15 cellular contexts compared by ENCODE assay signal in the genomic region with DNA sequence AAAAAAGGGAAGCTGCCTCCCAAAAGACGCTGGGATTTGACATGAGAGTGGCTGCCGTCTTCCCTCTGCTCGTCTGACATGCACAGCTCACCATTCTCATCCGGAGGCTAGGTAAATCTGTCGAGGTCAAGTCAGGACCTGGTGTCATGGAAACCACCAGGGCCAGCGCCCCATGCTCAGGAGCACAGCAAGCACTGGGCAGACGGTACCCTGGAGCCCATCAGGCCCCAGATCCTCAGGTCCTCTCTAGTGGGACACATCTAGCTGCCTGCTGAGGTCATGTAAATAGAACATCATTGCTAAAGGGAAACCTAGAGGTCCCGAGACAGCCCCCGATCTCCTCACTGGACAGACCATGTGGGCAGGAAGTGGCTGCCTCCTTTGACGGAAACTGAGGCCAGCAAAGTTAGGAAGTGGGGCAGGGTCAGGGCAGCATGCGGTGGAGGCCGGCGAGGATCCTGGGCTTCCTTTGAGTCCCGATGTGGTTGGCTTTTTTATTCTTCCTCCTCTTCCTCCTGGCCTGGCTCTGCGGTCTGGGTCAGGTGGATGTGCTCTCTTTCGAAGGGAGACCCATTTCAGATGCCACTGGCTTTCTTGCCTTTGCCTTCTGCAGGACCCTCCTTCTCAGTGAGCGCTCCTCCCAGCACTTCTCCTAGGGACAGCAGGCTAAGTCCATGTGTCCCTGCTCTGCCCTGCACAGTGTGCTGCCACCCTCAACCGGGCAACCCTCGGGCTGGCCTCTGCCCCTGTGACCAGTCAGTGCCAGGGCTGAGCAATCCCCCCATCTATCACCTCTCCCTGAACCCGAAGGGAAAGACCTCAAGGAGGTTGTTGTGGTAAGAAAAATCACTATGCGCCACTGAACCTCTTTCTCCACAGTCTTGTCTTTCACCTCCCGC. TPM values are rescaled to one million over a fixed set of nuclear protein-coding genes. Genes with fewer than 3 reads are reported as not detected.
"Had no signal": no experiment of that assay in that cellular context is flagged by ENCODE, and none has a peak within 500 bp of the region (broad histone marks: within the 10 kb centered on the region; RNA-seq: fewer than 3 reads in every experiment).

No MANE protein-coding gene starts in this region.

- DNase-seq: activated CD4-positive, alpha-beta memory T cell treated with anti-CD3 and anti-CD28 coated beads, Interleukin-2, amount 10 ng/mL, durations not matched to agents 7 days and 5 days; activated CD8-positive, alpha-beta memory T cell treated with anti-CD3 and anti-CD28 coated beads, Interleukin-2, amount 50 U/mL, for 48 hours; activated naive CD4-positive, alpha-beta T cell treated with anti-CD3 and anti-CD28 coated beads for 36 hours; cerebellar nuclear complex; dermis blood vessel endothelial cell; endodermal cell; erythroblast; mesenchymal stem cell; ovary; stimulated activated CD4-positive, alpha-beta T cell treated with anti-CD3 and anti-CD28 coated beads, Interleukin-15, amount 100 ng/mL, for 24 hours; T-helper 9 cell had no signal

- H3K4me3 Mint-ChIP-seq: activated CD4-positive, alpha-beta memory T cell treated with anti-CD3 and anti-CD28 coated beads, Interleukin-2, amount 10 ng/mL, durations not matched to agents 7 days and 5 days; activated naive CD4-positive, alpha-beta T cell treated with anti-CD3 and anti-CD28 coated beads for 36 hours; activated T-helper 1 cell treated with anti-CD3 and anti-CD28 coated beads, Interleukin-12 subunit alpha, Interleukin-12 subunit beta, Interleukin-2, Interleukin-4 antibody, amounts not matched to agents 30 ng/mL and 10 ng/mL and 1 ng/mL, durations not matched to agents 14 hours and 24 hours and 36 hours; endodermal cell had no signal

- H3K9me3 Mint-ChIP-seq: activated CD4-positive, alpha-beta memory T cell treated with anti-CD3 and anti-CD28 coated beads, Interleukin-2, amount 10 ng/mL, durations not matched to agents 7 days and 5 days; activated naive CD4-positive, alpha-beta T cell treated with anti-CD3 and anti-CD28 coated beads for 36 hours; activated T-helper 1 cell treated with anti-CD3 and anti-CD28 coated beads, Interleukin-12 subunit alpha, Interleukin-12 subunit beta, Interleukin-2, Interleukin-4 antibody, amounts not matched to agents 30 ng/mL and 10 ng/mL and 1 ng/mL, durations not matched to agents 14 hours and 24 hours and 36 hours; endodermal cell had no signal

- H3K27ac Mint-ChIP-seq: activated CD4-positive, alpha-beta memory T cell treated with anti-CD3 and anti-CD28 coated beads, Interleukin-2, amount 10 ng/mL, durations not matched to agents 7 days and 5 days; activated naive CD4-positive, alpha-beta T cell treated with anti-CD3 and anti-CD28 coated beads for 36 hours; activated T-helper 1 cell treated with anti-CD3 and anti-CD28 coated beads, Interleukin-12 subunit alpha, Interleukin-12 subunit beta, Interleukin-2, Interleukin-4 antibody, amounts not matched to agents 30 ng/mL and 10 ng/mL and 1 ng/mL, durations not matched to agents 14 hours and 24 hours and 36 hours; endodermal cell had no signal

- ATAC-seq: body of pancreas had no signal

RNA-seq across cellular contexts. Expression of gene AGT, which starts 5.9 kb away (rescaled TPM):
- total RNA-seq: activated CD4-positive, alpha-beta memory T cell treated with anti-CD3 and anti-CD28 coated beads, Interleukin-2, amount 10 ng/mL, durations not matched to agents 7 days and 5 days; activated naive CD4-positive, alpha-beta T cell treated with anti-CD3 and anti-CD28 coated beads for 36 hours; activated T-helper 1 cell treated with anti-CD3 and anti-CD28 coated beads, Interleukin-12 subunit alpha, Interleukin-12 subunit beta, Interleukin-2, Interleukin-4 antibody, amounts not matched to agents 30 ng/mL and 10 ng/mL and 1 ng/mL, durations not matched to agents 14 hours and 24 hours and 36 hours; endodermal cell; SK-MEL-5 had no signal

RNA-seq across cellular contexts. Expression of gene CAPN9, which starts 39.2 kb away (rescaled TPM):
- total RNA-seq: activated CD4-positive, alpha-beta memory T cell treated with anti-CD3 and anti-CD28 coated beads, Interleukin-2, amount 10 ng/mL, durations not matched to agents 7 days and 5 days; activated naive CD4-positive, alpha-beta T cell treated with anti-CD3 and anti-CD28 coated beads for 36 hours; activated T-helper 1 cell treated with anti-CD3 and anti-CD28 coated beads, Interleukin-12 subunit alpha, Interleukin-12 subunit beta, Interleukin-2, Interleukin-4 antibody, amounts not matched to agents 30 ng/mL and 10 ng/mL and 1 ng/mL, durations not matched to agents 14 hours and 24 hours and 36 hours; dermis blood vessel endothelial cell; SK-MEL-5; subcutaneous adipose tissue had no signal
